Comparison of ENCODE assay signal across 8 cellular contexts in the genomic region with DNA sequence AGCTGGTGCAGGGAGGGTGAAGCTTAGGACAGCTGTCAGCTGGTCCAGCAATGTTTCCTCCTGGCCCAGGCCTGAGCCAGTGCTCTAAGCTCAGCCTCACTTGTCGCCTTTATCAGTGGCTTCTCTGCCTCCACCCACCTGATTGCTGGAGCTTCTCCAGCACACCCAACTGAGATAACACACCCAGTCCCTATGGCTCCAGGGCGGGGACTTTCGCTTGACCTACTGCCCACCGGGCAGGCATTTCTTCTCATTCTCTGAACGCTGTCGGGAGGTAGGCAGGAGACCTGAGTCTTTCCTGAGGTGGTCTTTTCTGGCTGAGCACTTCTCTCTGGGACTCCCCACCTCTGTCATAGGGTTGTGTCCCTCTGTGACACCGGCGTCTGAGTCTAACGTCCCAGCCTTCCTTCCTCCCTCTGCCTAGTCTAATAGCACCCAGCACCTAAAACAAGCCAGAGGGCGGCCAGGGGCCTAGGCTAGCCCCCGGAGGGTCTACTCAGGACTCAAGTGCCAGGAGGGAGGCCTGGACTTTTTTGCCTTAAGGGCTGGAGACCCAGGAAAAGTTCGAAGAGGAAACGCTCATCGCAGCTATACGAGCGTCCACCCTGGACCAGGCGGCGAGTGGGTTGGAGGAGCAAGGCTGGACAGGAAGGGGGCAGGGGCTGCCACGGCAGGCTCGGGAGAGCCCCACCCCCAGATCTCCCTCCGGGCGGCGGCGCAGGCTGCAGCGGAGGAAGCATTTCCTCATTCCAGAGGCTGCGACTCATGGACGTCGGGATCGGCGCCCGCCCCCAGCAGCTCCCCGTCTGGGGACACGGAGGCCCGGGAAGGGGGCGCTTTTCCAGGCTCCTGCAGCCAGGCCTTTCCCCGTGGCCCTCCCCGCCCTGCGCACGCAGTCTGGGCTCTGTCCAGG. TPM values are rescaled to one million over a fixed set of nuclear protein-coding genes. Genes with fewer than 3 reads are reported as not detected.
DNase-seq lines count a peak whose midpoint lies in the region; ATAC-seq and TF ChIP-seq lines count a peak whose summit lies in the region.

No MANE protein-coding gene starts in this region.

- peak; percentile 12 for ATAC-seq in GM18498 (IDR thresholded peaks at IDR 0.05; ENCODE audit: unreplicated experiment)
- ATAC-seq in HG03175 (IDR thresholded peaks at IDR 0.05; ENCODE audit: unreplicated experiment) = peak; percentile 9
- ATAC-seq in gastrocnemius medialis = peak; percentile 62

- H3K27ac ChIP-seq in caudate nucleus (ENCODE audit: low read depth, low read length) = peak overlapping the region; percentile 96
- peak overlapping the region; percentile 93 to 97 (median 96) for H3K27ac ChIP-seq in gastrocnemius medialis

- H3K4me3 ChIP-seq in gastrocnemius medialis = peak overlapping the region; percentile 80 to 100 (median 92)

- H3K9me3 ChIP-seq in gastrocnemius medialis = no peaks in the 10 kb centered on the region

- in situ Hi-C loops in gastrocnemius medialis (cut with MboI; ENCODE audit: low sequenced_read_pairs in 4 of 4) = no loop called here

- H3K36me3 ChIP-seq in gastrocnemius medialis = peaks cover 0 to 22% of the 10 kb centered on the region in 2 donors

- TF ChIP-seq POLR2A in gastrocnemius medialis (IDR thresholded peaks at IDR 0.05) = no peak

- H3K27me3 ChIP-seq in gastrocnemius medialis = no peaks in the 10 kb centered on the region

- H3K4me1 ChIP-seq in gastrocnemius medialis = peaks cover 36 to 37% of the 10 kb centered on the region in 2 donors

- intact Hi-C loops in gastrocnemius medialis (cut with DNase I; ENCODE audit: low total_unique reads) = loop anchor here (1.0 to 10.0 kb wide), 2 partner anchors 31 to 133 kb away; a partner anchor contains a TSS

- peak; percentile 79 for DNase-seq in AG09319 (ENCODE audit: extremely low read depth, low read depth)
- DNase-seq in RPMI7951 (ENCODE audit: low read depth) = peak; percentile 90
- DNase-seq in caudate nucleus (lab: John Stamatoyannopoulos, UW) = peak in 40 of 61 donors; percentile 42 to 84 (median 68)
- DNase-seq in iPS-NIHi7 (ENCODE audit: extremely low spot score) = peak; percentile 87
- DNase-seq in gastrocnemius medialis = peak; percentile 73 to 81
- DNase-seq in stimulated activated CD4-positive, alpha-beta T cell treated with anti-CD3 and anti-CD28 coated beads, Interleukin-15, amount 100 ng/mL, for 24 hours = no peak

- TF ChIP-seq CTCF in AG09319 (IDR thresholded peaks at IDR 0.05; ENCODE audit: low read depth, low read length) (no peak), gastrocnemius medialis (IDR thresholded peaks at IDR 0.05 in 4 of 5, conservative IDR thresholded peaks at IDR 0.05 in 1 of 5) (no peak)

RNA-seq across cellular contexts. Expression of a gene that starts 0.8 kb away (rescaled TPM):
- total RNA-seq in RPMI7951 (2014; rRNA removed; shearing (Covaris generic)) = 113 and 148 TPM in 2 replicates
- total RNA-seq in gastrocnemius medialis = 10 to 100 TPM; 24.1 to 45.1 (median 33.8) TPM

RNA-seq across cellular contexts. Expression of a gene that starts 1.0 kb away (rescaled TPM):
- 47.9 and 64.7 TPM in 2 replicates for total RNA-seq in RPMI7951 (2014; rRNA removed; shearing (Covaris generic))
- 10 to 100 TPM; 40.6 to 73.8 (median 54.5) TPM for total RNA-seq in gastrocnemius medialis

RNA-seq across cellular contexts. Expression of a gene that starts 28.3 kb away (rescaled TPM):
- 0.29 and 0.36 TPM in 2 replicates for total RNA-seq in RPMI7951 (2014; rRNA removed; shearing (Covaris generic))
- total RNA-seq in gastrocnemius medialis = 10 to 100 TPM; 12.3 to 52.9 (median 30.2) TPM

RNA-seq across cellular contexts. Expression of a gene that starts 31.1 kb away (rescaled TPM):
- 9.9 and 10.3 TPM in 2 replicates for total RNA-seq in RPMI7951 (2014; rRNA removed; shearing (Covaris generic))
- total RNA-seq in gastrocnemius medialis = 100 to 1,000 TPM in 1 of 4 donors, 10 to 100 TPM in 3; 15.0 to 141 (median 60.2) TPM

RNA-seq across cellular contexts. Expression of a gene that starts 31.6 kb away (rescaled TPM):
- total RNA-seq in RPMI7951 (2014; rRNA removed; shearing (Covaris generic)) = 9.2 and 11.3 TPM in 2 replicates
- 1 to 10 TPM; 4.1 to 4.7 (median 4.4) TPM for total RNA-seq in gastrocnemius medialis

Comparison
In these comparisons a context has a peak if more than half of its experiments do, and no peak if none do; other contexts are left out.
1. ATAC-seq: peak in every context shown above with its lines; median percentile 62 in gastrocnemius medialis; 12 in GM18498; 9 in HG03175.